In the genomic region with DNA sequence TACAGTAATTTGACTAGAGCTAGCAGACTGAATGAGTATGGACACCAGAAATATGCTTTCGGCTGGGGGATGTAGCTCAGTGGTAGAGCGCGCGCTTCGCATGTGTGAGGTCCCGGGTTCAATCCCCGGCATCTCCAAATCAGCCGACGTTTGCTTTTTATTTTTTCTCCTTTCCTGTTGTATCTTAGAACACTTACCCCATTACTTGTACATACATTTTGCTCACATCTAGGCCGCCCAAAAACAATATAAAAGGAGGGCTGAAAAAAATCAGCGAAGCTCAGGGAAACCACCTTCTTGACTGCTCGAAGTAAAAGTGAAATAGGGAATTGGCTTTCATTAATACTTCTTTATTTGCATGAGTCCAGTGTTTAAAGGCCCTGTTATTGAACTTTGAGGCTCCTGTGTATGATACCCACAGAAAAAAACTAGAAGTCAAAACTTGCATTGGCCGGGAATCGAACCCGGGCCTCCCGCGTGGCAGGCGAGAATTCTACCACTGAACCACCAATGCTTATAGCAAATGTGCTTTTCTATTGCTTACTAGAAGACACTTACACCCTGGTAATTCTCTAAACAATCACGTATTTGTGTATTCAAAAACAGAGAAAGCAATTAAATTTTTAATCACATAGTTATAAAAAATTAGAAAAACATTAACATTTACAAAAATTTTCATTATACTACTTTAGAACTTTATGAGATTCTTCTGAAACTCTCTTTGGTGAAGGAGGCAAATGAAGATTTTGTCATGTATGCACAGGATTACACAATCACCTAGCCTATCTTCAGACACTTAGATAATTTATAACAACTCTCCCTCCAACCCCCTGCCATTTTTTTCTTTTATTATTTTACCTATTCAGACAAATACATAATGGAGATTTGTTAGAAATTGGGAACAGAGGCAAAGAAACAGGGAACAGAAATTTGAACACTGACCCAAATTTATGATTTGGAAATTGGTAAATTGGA, we compare ENCODE assay signal across 8 cellular contexts. TPM values are rescaled to one million over a fixed set of nuclear protein-coding genes. Genes with fewer than 3 reads are reported as not detected.
A peak's percentile ranks its signal among the peaks of the same experiment; 100 is the strongest.
DNase-seq lines count a peak whose midpoint lies in the region; ATAC-seq and TF ChIP-seq lines count a peak whose summit lies in the region.

No MANE protein-coding gene starts in this region.

- no peak for TF ChIP-seq POLR2A in NB4 (IDR thresholded peaks at IDR 0.05; ENCODE audit: extremely low read depth, insufficient read length)

- TF ChIP-seq CTCF in NB4 (IDR thresholded peaks at IDR 0.05; ENCODE audit: low read depth, low read length): no peak

- H3K27ac Mint-ChIP-seq in activated naive CD4-positive, alpha-beta T cell treated with anti-CD3 and anti-CD28 coated beads, Interleukin-2, amount 50 U/mL, for 72 hours: peak overlapping the region; percentile 99 to 100

- ATAC-seq in HG02588 (IDR thresholded peaks at IDR 0.05; ENCODE audit: unreplicated experiment) (peak; percentile 72), SK-N-SH treated with all-trans-retinoic acid at 6 μM for 48 hours (peak; percentile 87)
- peak; percentile 61 to 76 for ATAC-seq in activated naive CD4-positive, alpha-beta T cell treated with anti-CD3 and anti-CD28 coated beads, Interleukin-2, amount 50 U/mL, for 72 hours

- DNase-seq in GF-D8 (lab: John Stamatoyannopoulos, UW): peak; percentile 69
- DNase-seq in NB4 (ENCODE audit: low read depth): peak; percentile 79
- DNase-seq in activated naive CD4-positive, alpha-beta T cell treated with anti-CD3 and anti-CD28 coated beads, Interleukin-2, amount 50 U/mL, for 72 hours (ENCODE audit: low spot score in 2 of 2): peak; percentile 74 to 83
- peak; percentile 89 for DNase-seq in glomerular visceral epithelial cell (ENCODE audit: extremely low spot score)
- peak; percentile 72 for DNase-seq in occipital lobe (lab: John Stamatoyannopoulos, UW)
- peak; percentile 99 for DNase-seq in superior temporal gyrus (ENCODE audit: extremely low spot score)

- H3K4me3 ChIP-seq in NB4 (ENCODE audit: low read depth, low read length): peak overlapping the region; percentile 68

- peaks cover 0 to 4% of the 10 kb centered on the region in 2 donors for H3K9me3 Mint-ChIP-seq in activated naive CD4-positive, alpha-beta T cell treated with anti-CD3 and anti-CD28 coated beads, Interleukin-2, amount 50 U/mL, for 72 hours

- peaks cover 5% of the 10 kb centered on the region in 2 donors for H3K36me3 Mint-ChIP-seq in activated naive CD4-positive, alpha-beta T cell treated with anti-CD3 and anti-CD28 coated beads, Interleukin-2, amount 50 U/mL, for 72 hours

TF ChIP-seq in SK-N-SH treated with all-trans-retinoic acid at 6 μM for 48 hours, 23 proteins besides CTCF, POLR2A, EP300 and RAD21:
- no peak for TF ChIP-seq ARNTL (CRISPR knock-in tag; IDR thresholded peaks at IDR 0.05; ENCODE audit: borderline replicate concordance, low read depth)
- no peak for TF ChIP-seq GLIS3 (CRISPR knock-in tag; IDR thresholded peaks at IDR 0.05)
- TF ChIP-seq, protein P1, sequence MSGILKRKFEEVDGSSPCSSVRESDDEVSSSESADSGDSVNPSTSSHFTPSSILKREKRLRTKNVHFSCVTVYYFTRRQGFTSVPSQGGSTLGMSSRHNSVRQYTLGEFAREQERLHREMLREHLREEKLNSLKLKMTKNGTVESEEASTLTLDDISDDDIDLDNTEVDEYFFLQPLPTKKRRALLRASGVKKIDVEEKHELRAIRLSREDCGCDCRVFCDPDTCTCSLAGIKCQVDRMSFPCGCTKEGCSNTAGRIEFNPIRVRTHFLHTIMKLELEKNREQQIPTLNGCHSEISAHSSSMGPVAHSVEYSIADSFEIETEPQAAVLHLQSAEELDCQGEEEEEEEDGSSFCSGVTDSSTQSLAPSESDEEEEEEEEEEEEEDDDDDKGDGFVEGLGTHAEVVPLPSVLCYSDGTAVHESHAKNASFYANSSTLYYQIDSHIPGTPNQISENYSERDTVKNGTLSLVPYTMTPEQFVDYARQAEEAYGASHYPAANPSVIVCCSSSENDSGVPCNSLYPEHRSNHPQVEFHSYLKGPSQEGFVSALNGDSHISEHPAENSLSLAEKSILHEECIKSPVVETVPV (CRISPR knock-in tag; IDR thresholded peaks at IDR 0.05): no peak
- TF ChIP-seq ISL1 (CRISPR knock-in tag; IDR thresholded peaks at IDR 0.05): no peak
- TF ChIP-seq SNAI2 (CRISPR knock-in tag; IDR thresholded peaks at IDR 0.05): no peak
- TF ChIP-seq ZFP3 (CRISPR knock-in tag; IDR thresholded peaks at IDR 0.05): no peak
- no peak for TF ChIP-seq TOX (CRISPR knock-in tag; IDR thresholded peaks at IDR 0.05; ENCODE audit: borderline replicate concordance)
- TF ChIP-seq, protein P2, sequence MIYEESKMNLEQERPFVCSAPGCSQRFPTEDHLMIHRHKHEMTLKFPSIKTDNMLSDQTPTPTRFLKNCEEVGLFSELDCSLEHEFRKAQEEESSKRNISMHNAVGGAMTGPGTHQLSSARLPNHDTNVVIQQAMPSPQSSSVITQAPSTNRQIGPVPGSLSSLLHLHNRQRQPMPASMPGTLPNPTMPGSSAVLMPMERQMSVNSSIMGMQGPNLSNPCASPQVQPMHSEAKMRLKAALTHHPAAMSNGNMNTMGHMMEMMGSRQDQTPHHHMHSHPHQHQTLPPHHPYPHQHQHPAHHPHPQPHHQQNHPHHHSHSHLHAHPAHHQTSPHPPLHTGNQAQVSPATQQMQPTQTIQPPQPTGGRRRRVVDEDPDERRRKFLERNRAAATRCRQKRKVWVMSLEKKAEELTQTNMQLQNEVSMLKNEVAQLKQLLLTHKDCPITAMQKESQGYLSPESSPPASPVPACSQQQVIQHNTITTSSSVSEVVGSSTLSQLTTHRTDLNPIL (CRISPR knock-in tag; IDR thresholded peaks at IDR 0.05; ENCODE audit: low read depth): no peak
- TF ChIP-seq, protein P3, sequence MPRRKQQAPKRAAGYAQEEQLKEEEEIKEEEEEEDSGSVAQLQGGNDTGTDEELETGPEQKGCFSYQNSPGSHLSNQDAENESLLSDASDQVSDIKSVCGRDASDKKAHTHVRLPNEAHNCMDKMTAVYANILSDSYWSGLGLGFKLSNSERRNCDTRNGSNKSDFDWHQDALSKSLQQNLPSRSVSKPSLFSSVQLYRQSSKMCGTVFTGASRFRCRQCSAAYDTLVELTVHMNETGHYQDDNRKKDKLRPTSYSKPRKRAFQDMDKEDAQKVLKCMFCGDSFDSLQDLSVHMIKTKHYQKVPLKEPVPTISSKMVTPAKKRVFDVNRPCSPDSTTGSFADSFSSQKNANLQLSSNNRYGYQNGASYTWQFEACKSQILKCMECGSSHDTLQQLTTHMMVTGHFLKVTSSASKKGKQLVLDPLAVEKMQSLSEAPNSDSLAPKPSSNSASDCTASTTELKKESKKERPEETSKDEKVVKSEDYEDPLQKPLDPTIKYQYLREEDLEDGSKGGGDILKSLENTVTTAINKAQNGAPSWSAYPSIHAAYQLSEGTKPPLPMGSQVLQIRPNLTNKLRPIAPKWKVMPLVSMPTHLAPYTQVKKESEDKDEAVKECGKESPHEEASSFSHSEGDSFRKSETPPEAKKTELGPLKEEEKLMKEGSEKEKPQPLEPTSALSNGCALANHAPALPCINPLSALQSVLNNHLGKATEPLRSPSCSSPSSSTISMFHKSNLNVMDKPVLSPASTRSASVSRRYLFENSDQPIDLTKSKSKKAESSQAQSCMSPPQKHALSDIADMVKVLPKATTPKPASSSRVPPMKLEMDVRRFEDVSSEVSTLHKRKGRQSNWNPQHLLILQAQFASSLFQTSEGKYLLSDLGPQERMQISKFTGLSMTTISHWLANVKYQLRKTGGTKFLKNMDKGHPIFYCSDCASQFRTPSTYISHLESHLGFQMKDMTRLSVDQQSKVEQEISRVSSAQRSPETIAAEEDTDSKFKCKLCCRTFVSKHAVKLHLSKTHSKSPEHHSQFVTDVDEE (CRISPR knock-in tag; IDR thresholded peaks at IDR 0.05): no peak
- TF ChIP-seq BACH2 (CRISPR knock-in tag; IDR thresholded peaks at IDR 0.05; ENCODE audit: borderline replicate concordance): no peak
- no peak for TF ChIP-seq CSDC2 (CRISPR knock-in tag; IDR thresholded peaks at IDR 0.05)
- no peak for TF ChIP-seq RARB (CRISPR knock-in tag; IDR thresholded peaks at IDR 0.05)
- no peak for TF ChIP-seq PPARA (CRISPR knock-in tag; IDR thresholded peaks at IDR 0.05; ENCODE audit: borderline replicate concordance)
- TF ChIP-seq ESRRG (CRISPR knock-in tag; IDR thresholded peaks at IDR 0.05): no peak
- TF ChIP-seq OSR1 (CRISPR knock-in tag; IDR thresholded peaks at IDR 0.05): no peak

RNA-seq across cellular contexts. Expression of a gene that starts 35.2 kb away (rescaled TPM):
- 10 to 100 TPM; 21.9 to 28.0 TPM for total RNA-seq in activated naive CD4-positive, alpha-beta T cell treated with anti-CD3 and anti-CD28 coated beads, Interleukin-2, amount 50 U/mL, for 72 hours
- 166 TPM for total RNA-seq in occipital lobe

Comparison
In these comparisons a context has a peak if more than half of its experiments do, and no peak if none do; other contexts are left out.
1. Peak in every context shown above with its lines: DNase-seq, ATAC-seq and H3K4me3 ChIP-seq.